9 cellular contexts compared by ENCODE assay signal in genomic region chr11:93591247-93591898, GRCh38. TPM values are rescaled to one million over a fixed set of nuclear protein-coding genes. Genes with fewer than 3 reads are reported as not detected.
DNase-seq lines count a peak whose midpoint lies in the region; ATAC-seq, FAIRE-seq and TF ChIP-seq lines count a peak whose summit lies in the region.
"Had no signal": no experiment of that assay in that cellular context is flagged by ENCODE, and none has a peak within 500 bp of the region (broad histone marks: within the 10 kb centered on the region; RNA-seq: fewer than 3 reads in every experiment).

No MANE protein-coding gene starts in this region.

- H3K27ac ChIP-seq in A673 (ENCODE audit: low read depth, low read length, poor library complexity, severe bottlenecking), result no peak overlapping the region

- no peaks in the 10 kb centered on the region for H3K27me3 ChIP-seq in bronchial epithelial cell (ENCODE audit: control insufficient read depth, insufficient read depth, low read length)
- H3K27me3 ChIP-seq in A673 (replicated peaks; ENCODE audit: insufficient read depth, low read depth, low read length, poor library complexity), result no peaks in the 10 kb centered on the region

- intact Hi-C loops in A673 (cut with micrococcal nuclease; ENCODE audit: unreplicated experiment), result no loop called here

- no peaks in the 10 kb centered on the region for H3K4me1 Mint-ChIP-seq in endothelial cell (ENCODE audit: unreplicated experiment)

- no peaks in the 10 kb centered on the region for H3K27me3 Mint-ChIP-seq in endothelial cell (ENCODE audit: unreplicated experiment)

- POLR2A ChIA-PET in A673 (lab: Charles Lee; ENCODE audit: low non-redundant PET), result no interaction called here

- H3K9me3 Mint-ChIP-seq in endothelial cell (ENCODE audit: unreplicated experiment), result no peaks in the 10 kb centered on the region

- CTCF ChIA-PET in A673 (lab: Charles Lee), result interaction anchor here (0.7 kb wide), 1 partner anchor 1761 kb away, joined by 3 read pairs; no protein-coding TSS in a partner anchor

- TF ChIP-seq CTCF in GM13977 (IDR thresholded peaks at IDR 0.05; ENCODE audit: extremely low read depth, insufficient read depth, missing control alignments) (no peak), bronchial epithelial cell (IDR thresholded peaks at IDR 0.05; ENCODE audit: insufficient read depth, low read length, severe bottlenecking) (no peak), endothelial cell (IDR thresholded peaks at IDR 0.05; ENCODE audit: unreplicated experiment) (no peak), GM13976 (IDR thresholded peaks at IDR 0.05; ENCODE audit: borderline replicate concordance, control extremely low read depth, extremely low read depth, insufficient read depth, missing control alignments) (no peak), A673 (conservative IDR thresholded peaks at IDR 0.05; ENCODE audit: low read depth, low read length) (no peak)

- H3K4me1 ChIP-seq in A673 (ENCODE audit: insufficient read depth, low read length, poor library complexity, severe bottlenecking), result no peaks in the 10 kb centered on the region

- DNase-seq in GM13977 (ENCODE audit: low spot score) (peak; percentile 5), bronchial epithelial cell (ENCODE audit: low read depth) (peak; percentile 49), endothelial cell (ENCODE audit: low spot score) (no peak), GM13976 (ENCODE audit: low spot score) (no peak), A673 (ENCODE audit: low spot score) (no peak)
- no peak for DNase-seq in effector CD4-positive, alpha-beta T cell

- FAIRE-seq in bronchial epithelial cell (lab: Jason Lieb, UNC), result no peak

- no TSS peak for BruUV-seq in A673 (replicated peaks; lab: Mats Ljungman, UMichigan)

- H3K4me3 ChIP-seq in bronchial epithelial cell (ENCODE audit: low read depth, low read length), result no peak overlapping the region
- no peak overlapping the region for H3K4me3 ChIP-seq in A673 (ENCODE audit: low read depth, low read length, poor library complexity, severe bottlenecking)

- ATAC-seq in GM21529 (IDR thresholded peaks at IDR 0.05; ENCODE audit: unreplicated experiment), result peak; percentile 83
- peak; percentile 85 for ATAC-seq in HG03520 (IDR thresholded peaks at IDR 0.05; ENCODE audit: unreplicated experiment)
- ATAC-seq: SK-N-SH treated with all-trans-retinoic acid at 6 μM for 48 hours had no signal

- H3K27ac Mint-ChIP-seq in endothelial cell (ENCODE audit: unreplicated experiment), result no peak overlapping the region

- H3K4me3 Mint-ChIP-seq in endothelial cell (ENCODE audit: unreplicated experiment), result no peak overlapping the region

- in situ Hi-C loops in GM13977 (cut with MboI; ENCODE audit: low pct_unique_long_range_greater_than_20kb, low sequenced_read_pairs, unreplicated experiment) (no loop called here), GM13976 (cut with MboI; ENCODE audit: low sequenced_read_pairs, unreplicated experiment) (no loop called here)

- no peaks in the 10 kb centered on the region for H3K9me3 ChIP-seq in A673 (ENCODE audit: low read depth, low read length, poor library complexity, severe bottlenecking)

- H3K36me3 Mint-ChIP-seq in endothelial cell (ENCODE audit: low read depth, unreplicated experiment), result no peaks in the 10 kb centered on the region

- H3K36me3 ChIP-seq in bronchial epithelial cell (ENCODE audit: control insufficient read depth, insufficient read depth, low read length) (no peaks in the 10 kb centered on the region), A673 (ENCODE audit: insufficient read depth, low read length, poor library complexity, severe bottlenecking) (no peaks in the 10 kb centered on the region)

RNA-seq across cellular contexts. Expression of gene SMCO4, which starts 48.2 kb away (rescaled TPM):
- total RNA-seq in bronchial epithelial cell, result 2.4 and 18.1 TPM in 2 replicates
- total RNA-seq in endothelial cell (ENCODE audit: unreplicated experiment), result 23.7 TPM
- 9.3 and 11.9 TPM in 2 replicates for total RNA-seq in A673 (2021)

Comparison
In these comparisons a context has a peak if more than half of its experiments do, and no peak if none do; other contexts are left out.
1. DNase-seq: peak in GM13977 (single experiment) and bronchial epithelial cell (single experiment); none in endothelial cell (single experiment), GM13976 (single experiment), effector CD4-positive, alpha-beta T cell (single experiment) and A673 (single experiment).